10 cellular contexts compared by ENCODE assay signal in the genomic region with DNA sequence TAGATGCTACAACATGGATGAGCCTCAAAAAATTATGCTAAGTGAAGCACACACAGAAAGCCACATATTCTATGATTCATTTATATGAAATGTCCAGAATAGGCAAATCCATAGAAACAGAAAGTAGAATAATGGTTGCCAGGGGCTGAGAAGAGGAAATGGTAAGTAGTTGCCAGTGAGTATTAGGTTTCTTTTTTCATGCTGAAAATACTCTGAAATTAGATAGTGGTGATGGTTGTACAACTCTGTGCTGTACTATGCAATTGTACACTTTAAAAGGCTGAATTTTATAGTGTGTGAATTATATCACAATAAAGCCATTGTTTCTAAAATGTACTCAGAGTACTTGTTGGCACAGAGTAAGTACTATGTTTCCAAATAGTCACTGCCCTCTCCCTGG. TPM values are rescaled to one million over a fixed set of nuclear protein-coding genes. Genes with fewer than 3 reads are reported as not detected.
A peak's percentile ranks its signal among the peaks of the same experiment; 100 is the strongest.
DNase-seq lines count a peak whose midpoint lies in the region; ATAC-seq, FAIRE-seq and TF ChIP-seq lines count a peak whose summit lies in the region.
"Had no signal": no experiment of that assay in that cellular context is flagged by ENCODE, and none has a peak within 500 bp of the region (broad histone marks: within the 10 kb centered on the region; RNA-seq: fewer than 3 reads in every experiment).

No MANE protein-coding gene starts in this region.

- TF ChIP-seq CTCF in GM12878 (IDR thresholded peaks at IDR 0.05 in 2 of 3, conservative IDR thresholded peaks at IDR 0.05 in 1 of 3; ENCODE audit: control insufficient read depth in 2 of 3, extremely low read depth in 1 of 3, insufficient read depth in 1 of 3, low read depth in 3 of 3, low read length in 3 of 3): no peak

- intact Hi-C loops in GM12878 (cut with micrococcal nuclease; ENCODE audit: unreplicated experiment): loop anchor here (2.0 kb wide), 2 partner anchors 15 to 35 kb away; a partner anchor contains a TSS

- POLR2A ChIA-PET in GM12878 (lab: Charles Lee): interaction anchor here (0.6 to 2.1 kb wide), 4 partner anchors 16 to 36 kb away, joined by 3 to 18 read pairs (median 4); a partner anchor contains a TSS

- H3K4me3 ChIP-seq in GM12878: no peak overlapping the region

- no peak for TF ChIP-seq RAD21 in GM12878 (IDR thresholded peaks at IDR 0.05; ENCODE audit: insufficient read depth, low read depth, low read length)

- TF ChIP-seq POLR2A in GM12878 (IDR thresholded peaks at IDR 0.05; ENCODE audit: low read depth, low read length): no peak

- CTCF ChIA-PET in GM12878 (lab: Yijun Ruan, JAX): interaction anchor here (2.0 kb wide), 1 partner anchor 13 kb away, joined by 8 read pairs; no protein-coding TSS in a partner anchor

- DNase-seq in Daoy (ENCODE audit: low read depth) (peak; percentile 50), GM12878 (ENCODE audit: low read depth, low spot score) (no peak), NCI-H748 treated with DMSO at 0.1 percent for 48 hours (lab: John Stamatoyannopoulos, UW) (no peak), SHP77 treated with DMSO at 0.1 percent for 48 hours (lab: John Stamatoyannopoulos, UW) (no peak), inferior parietal cortex (ENCODE audit: extremely low spot score) (no peak)
- DNase-seq: GDM1, left ventricle myocardium superior had no signal

- H3K9me3 ChIP-seq in GM12878 (replicated peaks; ENCODE audit: control insufficient read depth, insufficient read depth, low read length): no peaks in the 10 kb centered on the region

- no peaks in the 10 kb centered on the region for H3K79me2 ChIP-seq in GM12878 (ENCODE audit: control insufficient read depth, insufficient read depth, low read length)

- H4K20me1 ChIP-seq in GM12878 (ENCODE audit: control insufficient read depth, insufficient read depth): no peaks in the 10 kb centered on the region

- no TSS peak for BruUV-seq in GM12878 (replicated peaks; lab: Mats Ljungman, UMichigan)

- H3K4me2 ChIP-seq in GM12878 (ENCODE audit: control insufficient read depth, insufficient read depth): peak overlapping the region; percentile 31

- no peak for TF ChIP-seq EP300 in GM12878 (IDR thresholded peaks at IDR 0.05; ENCODE audit: borderline replicate concordance in 1 of 2, control insufficient read depth in 1 of 2, low read depth in 2 of 2, low read length in 2 of 2)

- H2AFZ ChIP-seq in GM12878 (ENCODE audit: control insufficient read depth, low read depth, low read length): no peak overlapping the region; the same call in 1 of the 2 replicates

- SMC1A ChIA-PET in GM12878 (lab: Charles Lee; ENCODE audit: uncharacterized antibody, unreplicated experiment): no interaction called here

- in situ Hi-C loops in GM12878 (cut with MboI): no loop called here

- no peaks in the 10 kb centered on the region for H3K27me3 ChIP-seq in GM12878 (replicated peaks in 1 of 2; ENCODE audit: control insufficient read depth in 2 of 2, insufficient read depth in 2 of 2, low read length in 1 of 2)

- no peak overlapping the region for H3K9ac ChIP-seq in GM12878 (ENCODE audit: control insufficient read depth, insufficient read depth, low read length)

- no peak overlapping the region for H3K27ac ChIP-seq in GM12878 (ENCODE audit: control insufficient read depth, insufficient read depth)

- RAD21 ChIA-PET in GM12878 (lab: Charles Lee; ENCODE audit: unreplicated experiment): no interaction called here

- ATAC-seq in GM19455 (IDR thresholded peaks at IDR 0.05; ENCODE audit: unreplicated experiment): peak; percentile 69
- ATAC-seq in HG03432 (IDR thresholded peaks at IDR 0.05; ENCODE audit: unreplicated experiment): peak; percentile 74
- ATAC-seq in GM12878: peak; percentile 82
- no peak for ATAC-seq in GM19023 (IDR thresholded peaks at IDR 0.05; ENCODE audit: unreplicated experiment)
- ATAC-seq: left ventricle myocardium superior had no signal

- H3K36me3 ChIP-seq in GM12878 (ENCODE audit: control insufficient read depth in 2 of 2, insufficient read depth in 2 of 2, low read length in 1 of 2): no peaks in the 10 kb centered on the region

- FAIRE-seq in GM12878 (lab: Jason Lieb, UNC): no peak

- peaks cover 31% of the 10 kb centered on the region for H3K4me1 ChIP-seq in GM12878 (ENCODE audit: control insufficient read depth, insufficient read depth, low read length)

TF ChIP-seq in GM12878, 131 proteins besides CTCF, POLR2A, EP300 and RAD21:
- no peak for TF ChIP-seq NFIC (IDR thresholded peaks at IDR 0.05; ENCODE audit: low read depth, low read length)
- TF ChIP-seq PAX5 (IDR thresholded peaks at IDR 0.05; ENCODE audit: borderline replicate concordance, low read depth, low read length): no peak
- peak; percentile 48; the same call in 1 of the 2 replicates for TF ChIP-seq RFX5 (IDR thresholded peaks at IDR 0.05; ENCODE audit: low read depth, low read length)
- peak; percentile 46; the same call in 1 of the 2 replicates for TF ChIP-seq SPI1 (IDR thresholded peaks at IDR 0.05; ENCODE audit: borderline replicate concordance, insufficient read depth, low read depth, low read length)
TF ChIP-seq in GM12878: peak in this region for 2.

RNA-seq across cellular contexts. Expression of a gene that starts 15.5 kb away (rescaled TPM):
- 0.06 and 0.30 TPM in 2 replicates for total RNA-seq in Daoy (2014; rRNA removed; shearing (Covaris generic))
- total RNA-seq in GM12878 (2013; cell fraction: nucleolus; rRNA removed): 32.5 and 37.0 TPM in 2 replicates
- total RNA-seq in GM12878 (2014; rRNA removed): 11.2 and 11.9 TPM in 2 replicates
- total RNA-seq in GM12878 (2014; rRNA removed; fragmentation: Illumina TruSeq; extraction: Trizol): 7.1 and 7.3 TPM in 2 replicates
- total RNA-seq in GM12878 (2021): 12.4 and 13.0 TPM in 2 replicates
- 3.1 TPM for polyA plus RNA-seq in GM12878 (2011; ENCODE audit: low read depth)
- 14.1 and 18.3 TPM in 2 replicates for polyA plus RNA-seq in GM12878 (2011; rRNA removed)
- 19.1 and 25.6 TPM in 2 replicates for polyA plus RNA-seq in GM12878 (2011; cell fraction: cytosol; rRNA removed)
- polyA plus RNA-seq in GM12878 (2011; cell fraction: nucleus; rRNA removed): 71.3 and 78.7 TPM in 2 replicates
- 3.7 and 5.5 TPM in 2 replicates for polyA plus RNA-seq in GM12878 (2012)
- polyA plus RNA-seq in GM12878 (2014; fragmentation: Illumina TruSeq; extraction: Trizol): 6.9 and 7.1 TPM in 2 replicates
- polyA plus RNA-seq in GM12878 (2014; fragmentation: Nextera tagmentation; extraction: Ambion mirVana): 1 to 10 TPM; 1.8 to 2.2 TPM
- 9.5 and 11.6 TPM in 2 replicates for polyA plus RNA-seq in GM12878 (2014; rRNA removed)
- polyA plus RNA-seq in GM12878 (2016; fragmentation: Nextera tagmentation; extraction: Ambion mirVana): 1 to 10 TPM; 6.0 to 7.5 TPM
- 23.6 and 29.8 TPM in 2 replicates for polyA minus RNA-seq in GM12878 (2011; rRNA and poly(A)+ RNA removed)
- 10.5 and 13.4 TPM in 2 replicates for polyA minus RNA-seq in GM12878 (2011; cell fraction: cytosol; rRNA and poly(A)+ RNA removed)
- 25.0 and 43.4 TPM in 2 replicates for polyA minus RNA-seq in GM12878 (2011; cell fraction: nucleus; rRNA and poly(A)+ RNA removed)
